9 cellular contexts compared by ENCODE assay signal in genomic region chr11:60842688-60843605, GRCh38. TPM values are rescaled to one million over a fixed set of nuclear protein-coding genes. Genes with fewer than 3 reads are reported as not detected.
DNase-seq lines count a peak whose midpoint lies in the region; FAIRE-seq and TF ChIP-seq lines count a peak whose summit lies in the region.
"Had no signal": no experiment of that assay in that cellular context is flagged by ENCODE, and none has a peak within 500 bp of the region (broad histone marks: within the 10 kb centered on the region; RNA-seq: fewer than 3 reads in every experiment).

No MANE protein-coding gene starts in this region.

- TF ChIP-seq POLR2A in testis (IDR thresholded peaks at IDR 0.05), result no peak

- H3K4me1 ChIP-seq in kidney (ENCODE audit: control insufficient read depth in 1 of 2, insufficient read depth in 1 of 2, low read depth in 1 of 2, low read length in 2 of 2) (peaks cover 15 to 30% of the 10 kb centered on the region in 2 donors), testis (peaks cover 32% of the 10 kb centered on the region)

- H3K9me3 Mint-ChIP-seq in activated T-cell treated with anti-CD3 and anti-CD28 coated beads, Interleukin-2, amount 50 U/mL, for 24 hours, result no peaks in the 10 kb centered on the region
- no peaks in the 10 kb centered on the region for H3K9me3 Mint-ChIP-seq in activated naive CD8-positive, alpha-beta T cell (ENCODE audit: low read depth)

- no peaks in the 10 kb centered on the region for H3K27me3 ChIP-seq in testis

- H3K4me3 Mint-ChIP-seq in activated T-cell treated with anti-CD3 and anti-CD28 coated beads, Interleukin-2, amount 50 U/mL, for 24 hours, result peak overlapping the region; percentile 95
- peak overlapping the region; percentile 94 for H3K4me3 Mint-ChIP-seq in activated naive CD8-positive, alpha-beta T cell

- H3K9me3 ChIP-seq in kidney (ENCODE audit: control insufficient read depth in 1 of 2, low read length in 2 of 2), result no peaks in the 10 kb centered on the region
- H3K9me3 ChIP-seq in testis, result no peaks in the 10 kb centered on the region

- peaks cover 61% of the 10 kb centered on the region for H3K36me3 Mint-ChIP-seq in activated T-cell treated with anti-CD3 and anti-CD28 coated beads, Interleukin-2, amount 50 U/mL, for 24 hours (ENCODE audit: low read depth)
- peaks cover 12% of the 10 kb centered on the region for H3K36me3 Mint-ChIP-seq in activated naive CD8-positive, alpha-beta T cell

- H3K4me3 ChIP-seq in kidney (ENCODE audit: low read length in 2 of 2) (peak overlapping the region; percentile 78 to 92), testis (peak overlapping the region; percentile 78 to 85)

- DNase-seq in activated T-cell treated with anti-CD3 and anti-CD28 coated beads, Interleukin-2, amount 50 U/mL, for 24 hours, result no peak
- DNase-seq in activated T-cell treated with anti-CD3 and anti-CD28 coated beads for 4 hours (no peak), kidney (no peak), testis (no peak), NCI-H748 (lab: John Stamatoyannopoulos, UW; ENCODE audit: unreplicated experiment) (no peak), T-helper 9 cell (no peak), ecto neural progenitor cell (ENCODE audit: low spot score) (no peak)

- no peak for FAIRE-seq in kidney (lab: Jason Lieb, UNC)
- FAIRE-seq: colon had no signal

- peaks cover 41% of the 10 kb centered on the region for H3K4me1 Mint-ChIP-seq in activated T-cell treated with anti-CD3 and anti-CD28 coated beads, Interleukin-2, amount 50 U/mL, for 24 hours (ENCODE audit: low read depth)
- peaks cover 33% of the 10 kb centered on the region for H3K4me1 Mint-ChIP-seq in activated naive CD8-positive, alpha-beta T cell (ENCODE audit: low read depth)

- 15% methylated on average over 23 of the region's 23 CpGs for WGBS in testis, 2 donors

- no peak overlapping the region for H3K27ac ChIP-seq in kidney (ENCODE audit: low read depth in 2 of 2, low read length in 2 of 2)
- peak overlapping the region in 1 of 2 donors; percentile 19 for H3K27ac ChIP-seq in testis

- intact Hi-C loops in kidney (cut with DNase I) (no loop called here), testis (cut with DNase I; ENCODE audit: low total_unique reads) (no loop called here)

- H3K36me3 ChIP-seq in kidney (ENCODE audit: control insufficient read depth in 1 of 2, insufficient read depth in 2 of 2, low read length in 2 of 2) (no peaks in the 10 kb centered on the region), testis (ENCODE audit: low read depth, missing control alignments) (no peaks in the 10 kb centered on the region)

- H3K27ac Mint-ChIP-seq in activated T-cell treated with anti-CD3 and anti-CD28 coated beads, Interleukin-2, amount 50 U/mL, for 24 hours, result peak overlapping the region; percentile 97
- H3K27ac Mint-ChIP-seq in activated naive CD8-positive, alpha-beta T cell, result peak overlapping the region; percentile 94

- TF ChIP-seq CTCF in kidney (IDR thresholded peaks at IDR 0.05; ENCODE audit: borderline replicate concordance, extremely low read depth, insufficient read depth) (no peak), testis (IDR thresholded peaks at IDR 0.05) (no peak)

- H3K27me3 Mint-ChIP-seq in activated T-cell treated with anti-CD3 and anti-CD28 coated beads, Interleukin-2, amount 50 U/mL, for 24 hours, result no peaks in the 10 kb centered on the region
- H3K27me3 Mint-ChIP-seq in activated naive CD8-positive, alpha-beta T cell, result no peaks in the 10 kb centered on the region

- H3K9ac ChIP-seq in kidney (ENCODE audit: low read length in 2 of 2), result peak overlapping the region; percentile 30 to 95

RNA-seq across cellular contexts. Expression of gene CCDC86, which starts 1.0 kb away (rescaled TPM):
- total RNA-seq in kidney (18.9 TPM), testis (10 to 100 TPM; 60.7 to 64.7 TPM)
- polyA plus RNA-seq in kidney (ENCODE audit: insufficient read depth, low read depth, low replicate concordance) (15.9 TPM), testis (ENCODE audit: insufficient read depth, low read depth, low replicate concordance) (134 TPM)

RNA-seq across cellular contexts. Expression of gene PTGDR2, which starts 12.8 kb away (rescaled TPM):
- 0.16 TPM for total RNA-seq in kidney
- not detected for polyA plus RNA-seq in kidney (ENCODE audit: insufficient read depth, low read depth, low replicate concordance)
- 1 to 10 TPM in 1 of 2 donors, under 1 TPM in 1; 0.81 to 1.5 TPM for total RNA-seq in testis
- polyA plus RNA-seq in testis (ENCODE audit: insufficient read depth, low read depth, low replicate concordance), result 0.28 TPM

RNA-seq across cellular contexts. Expression of gene ZP1, which starts 24.4 kb away (rescaled TPM):
- total RNA-seq in kidney (not detected), testis (1 to 10 TPM; 3.5 to 4.0 TPM)
- polyA plus RNA-seq in kidney (ENCODE audit: insufficient read depth, low read depth, low replicate concordance) (not detected), testis (ENCODE audit: insufficient read depth, low read depth, low replicate concordance) (11.2 TPM)

RNA-seq across cellular contexts. Expression of gene MS4A10, which starts 57.8 kb away (rescaled TPM):
- not detected for total RNA-seq in kidney
- 1.1 TPM for polyA plus RNA-seq in kidney (ENCODE audit: insufficient read depth, low read depth, low replicate concordance)
- total RNA-seq in testis, result under 1 TPM in 1 of 2 donors, not detected in 1; 0.25 TPM
- polyA plus RNA-seq in testis (ENCODE audit: insufficient read depth, low read depth, low replicate concordance), result not detected
